2 cellular contexts compared by ENCODE assay signal in the genomic region with DNA sequence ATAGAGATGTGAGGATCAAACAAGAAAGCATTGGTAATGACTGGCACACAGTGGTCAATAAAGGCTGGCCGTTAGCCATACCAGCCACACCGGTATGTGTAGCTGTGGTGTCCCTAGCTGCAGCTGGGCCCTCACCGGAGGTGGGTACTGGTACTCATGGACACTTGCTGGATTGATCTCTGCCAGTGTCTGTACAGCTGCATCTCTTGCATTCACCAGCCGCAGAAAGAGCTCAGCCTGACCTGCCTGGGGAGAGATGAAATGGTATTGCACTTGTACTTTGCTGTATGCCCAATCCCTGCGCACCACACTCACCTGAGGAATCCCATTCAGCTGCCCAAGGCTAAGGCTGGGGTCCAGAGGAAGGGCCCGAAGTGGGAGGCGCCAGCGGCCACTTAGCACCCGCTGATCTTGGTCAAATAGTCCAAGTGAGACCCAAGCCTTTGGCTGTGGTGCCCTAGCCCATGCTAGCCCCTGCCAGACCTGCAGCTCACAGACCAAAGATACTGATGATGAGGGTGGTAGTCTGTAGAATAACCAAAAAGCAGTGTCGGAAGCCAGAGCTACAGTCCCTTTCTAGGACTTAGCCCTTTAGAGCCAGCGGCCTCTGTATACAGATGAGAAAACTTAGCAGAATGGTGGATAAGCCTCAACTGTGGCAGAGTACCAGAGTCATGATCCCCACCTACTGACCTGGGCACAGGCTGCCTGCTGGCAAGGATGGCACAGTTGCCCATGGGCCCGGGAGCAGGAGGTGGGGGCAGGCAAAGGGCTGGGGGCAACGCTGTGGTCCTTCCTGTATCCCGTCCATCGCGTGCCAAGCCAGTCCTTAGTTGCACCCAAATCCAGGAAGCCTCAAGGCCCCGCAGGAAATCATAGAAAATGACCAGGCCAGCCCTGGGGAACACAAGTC.
TF ChIP-seq lines count a peak whose summit lies in the region.

No MANE protein-coding gene starts in this region.

TF ChIP-seq in A549, 52 proteins besides CTCF, POLR2A, EP300 and RAD21 (continued from another document):
- TF ChIP-seq, protein P1, sequence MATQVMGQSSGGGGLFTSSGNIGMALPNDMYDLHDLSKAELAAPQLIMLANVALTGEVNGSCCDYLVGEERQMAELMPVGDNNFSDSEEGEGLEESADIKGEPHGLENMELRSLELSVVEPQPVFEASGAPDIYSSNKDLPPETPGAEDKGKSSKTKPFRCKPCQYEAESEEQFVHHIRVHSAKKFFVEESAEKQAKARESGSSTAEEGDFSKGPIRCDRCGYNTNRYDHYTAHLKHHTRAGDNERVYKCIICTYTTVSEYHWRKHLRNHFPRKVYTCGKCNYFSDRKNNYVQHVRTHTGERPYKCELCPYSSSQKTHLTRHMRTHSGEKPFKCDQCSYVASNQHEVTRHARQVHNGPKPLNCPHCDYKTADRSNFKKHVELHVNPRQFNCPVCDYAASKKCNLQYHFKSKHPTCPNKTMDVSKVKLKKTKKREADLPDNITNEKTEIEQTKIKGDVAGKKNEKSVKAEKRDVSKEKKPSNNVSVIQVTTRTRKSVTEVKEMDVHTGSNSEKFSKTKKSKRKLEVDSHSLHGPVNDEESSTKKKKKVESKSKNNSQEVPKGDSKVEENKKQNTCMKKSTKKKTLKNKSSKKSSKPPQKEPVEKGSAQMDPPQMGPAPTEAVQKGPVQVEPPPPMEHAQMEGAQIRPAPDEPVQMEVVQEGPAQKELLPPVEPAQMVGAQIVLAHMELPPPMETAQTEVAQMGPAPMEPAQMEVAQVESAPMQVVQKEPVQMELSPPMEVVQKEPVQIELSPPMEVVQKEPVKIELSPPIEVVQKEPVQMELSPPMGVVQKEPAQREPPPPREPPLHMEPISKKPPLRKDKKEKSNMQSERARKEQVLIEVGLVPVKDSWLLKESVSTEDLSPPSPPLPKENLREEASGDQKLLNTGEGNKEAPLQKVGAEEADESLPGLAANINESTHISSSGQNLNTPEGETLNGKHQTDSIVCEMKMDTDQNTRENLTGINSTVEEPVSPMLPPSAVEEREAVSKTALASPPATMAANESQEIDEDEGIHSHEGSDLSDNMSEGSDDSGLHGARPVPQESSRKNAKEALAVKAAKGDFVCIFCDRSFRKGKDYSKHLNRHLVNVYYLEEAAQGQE (IDR thresholded peaks at IDR 0.05): no peak
- TF ChIP-seq MAFK (IDR thresholded peaks at IDR 0.05; ENCODE audit: partially characterized antibody) (no peak), HOXB5 (CRISPR knock-in tag; IDR thresholded peaks at IDR 0.05) (no peak), ESRRA (IDR thresholded peaks at IDR 0.05; ENCODE audit: borderline replicate concordance, low read length) (no peak), ELK1 (IDR thresholded peaks at IDR 0.05; ENCODE audit: low read depth, low read length) (no peak), GATA3 (IDR thresholded peaks at IDR 0.05; ENCODE audit: borderline replicate concordance) (no peak), SMC3 (IDR thresholded peaks at IDR 0.05) (no peak), BHLHE40 (IDR thresholded peaks at IDR 0.05; ENCODE audit: low read depth, low read length) (no peak)
- TF ChIP-seq, protein P2, sequence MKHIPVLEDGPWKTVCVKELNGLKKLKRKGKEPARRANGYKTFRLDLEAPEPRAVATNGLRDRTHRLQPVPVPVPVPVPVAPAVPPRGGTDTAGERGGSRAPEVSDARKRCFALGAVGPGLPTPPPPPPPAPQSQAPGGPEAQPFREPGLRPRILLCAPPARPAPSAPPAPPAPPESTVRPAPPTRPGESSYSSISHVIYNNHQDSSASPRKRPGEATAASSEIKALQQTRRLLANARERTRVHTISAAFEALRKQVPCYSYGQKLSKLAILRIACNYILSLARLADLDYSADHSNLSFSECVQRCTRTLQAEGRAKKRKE (CRISPR knock-in tag; IDR thresholded peaks at IDR 0.05; ENCODE audit: low read depth): no peak

TF ChIP-seq in GM23338, 12 proteins besides CTCF, POLR2A, EP300 and RAD21:
- TF ChIP-seq, protein P3, sequence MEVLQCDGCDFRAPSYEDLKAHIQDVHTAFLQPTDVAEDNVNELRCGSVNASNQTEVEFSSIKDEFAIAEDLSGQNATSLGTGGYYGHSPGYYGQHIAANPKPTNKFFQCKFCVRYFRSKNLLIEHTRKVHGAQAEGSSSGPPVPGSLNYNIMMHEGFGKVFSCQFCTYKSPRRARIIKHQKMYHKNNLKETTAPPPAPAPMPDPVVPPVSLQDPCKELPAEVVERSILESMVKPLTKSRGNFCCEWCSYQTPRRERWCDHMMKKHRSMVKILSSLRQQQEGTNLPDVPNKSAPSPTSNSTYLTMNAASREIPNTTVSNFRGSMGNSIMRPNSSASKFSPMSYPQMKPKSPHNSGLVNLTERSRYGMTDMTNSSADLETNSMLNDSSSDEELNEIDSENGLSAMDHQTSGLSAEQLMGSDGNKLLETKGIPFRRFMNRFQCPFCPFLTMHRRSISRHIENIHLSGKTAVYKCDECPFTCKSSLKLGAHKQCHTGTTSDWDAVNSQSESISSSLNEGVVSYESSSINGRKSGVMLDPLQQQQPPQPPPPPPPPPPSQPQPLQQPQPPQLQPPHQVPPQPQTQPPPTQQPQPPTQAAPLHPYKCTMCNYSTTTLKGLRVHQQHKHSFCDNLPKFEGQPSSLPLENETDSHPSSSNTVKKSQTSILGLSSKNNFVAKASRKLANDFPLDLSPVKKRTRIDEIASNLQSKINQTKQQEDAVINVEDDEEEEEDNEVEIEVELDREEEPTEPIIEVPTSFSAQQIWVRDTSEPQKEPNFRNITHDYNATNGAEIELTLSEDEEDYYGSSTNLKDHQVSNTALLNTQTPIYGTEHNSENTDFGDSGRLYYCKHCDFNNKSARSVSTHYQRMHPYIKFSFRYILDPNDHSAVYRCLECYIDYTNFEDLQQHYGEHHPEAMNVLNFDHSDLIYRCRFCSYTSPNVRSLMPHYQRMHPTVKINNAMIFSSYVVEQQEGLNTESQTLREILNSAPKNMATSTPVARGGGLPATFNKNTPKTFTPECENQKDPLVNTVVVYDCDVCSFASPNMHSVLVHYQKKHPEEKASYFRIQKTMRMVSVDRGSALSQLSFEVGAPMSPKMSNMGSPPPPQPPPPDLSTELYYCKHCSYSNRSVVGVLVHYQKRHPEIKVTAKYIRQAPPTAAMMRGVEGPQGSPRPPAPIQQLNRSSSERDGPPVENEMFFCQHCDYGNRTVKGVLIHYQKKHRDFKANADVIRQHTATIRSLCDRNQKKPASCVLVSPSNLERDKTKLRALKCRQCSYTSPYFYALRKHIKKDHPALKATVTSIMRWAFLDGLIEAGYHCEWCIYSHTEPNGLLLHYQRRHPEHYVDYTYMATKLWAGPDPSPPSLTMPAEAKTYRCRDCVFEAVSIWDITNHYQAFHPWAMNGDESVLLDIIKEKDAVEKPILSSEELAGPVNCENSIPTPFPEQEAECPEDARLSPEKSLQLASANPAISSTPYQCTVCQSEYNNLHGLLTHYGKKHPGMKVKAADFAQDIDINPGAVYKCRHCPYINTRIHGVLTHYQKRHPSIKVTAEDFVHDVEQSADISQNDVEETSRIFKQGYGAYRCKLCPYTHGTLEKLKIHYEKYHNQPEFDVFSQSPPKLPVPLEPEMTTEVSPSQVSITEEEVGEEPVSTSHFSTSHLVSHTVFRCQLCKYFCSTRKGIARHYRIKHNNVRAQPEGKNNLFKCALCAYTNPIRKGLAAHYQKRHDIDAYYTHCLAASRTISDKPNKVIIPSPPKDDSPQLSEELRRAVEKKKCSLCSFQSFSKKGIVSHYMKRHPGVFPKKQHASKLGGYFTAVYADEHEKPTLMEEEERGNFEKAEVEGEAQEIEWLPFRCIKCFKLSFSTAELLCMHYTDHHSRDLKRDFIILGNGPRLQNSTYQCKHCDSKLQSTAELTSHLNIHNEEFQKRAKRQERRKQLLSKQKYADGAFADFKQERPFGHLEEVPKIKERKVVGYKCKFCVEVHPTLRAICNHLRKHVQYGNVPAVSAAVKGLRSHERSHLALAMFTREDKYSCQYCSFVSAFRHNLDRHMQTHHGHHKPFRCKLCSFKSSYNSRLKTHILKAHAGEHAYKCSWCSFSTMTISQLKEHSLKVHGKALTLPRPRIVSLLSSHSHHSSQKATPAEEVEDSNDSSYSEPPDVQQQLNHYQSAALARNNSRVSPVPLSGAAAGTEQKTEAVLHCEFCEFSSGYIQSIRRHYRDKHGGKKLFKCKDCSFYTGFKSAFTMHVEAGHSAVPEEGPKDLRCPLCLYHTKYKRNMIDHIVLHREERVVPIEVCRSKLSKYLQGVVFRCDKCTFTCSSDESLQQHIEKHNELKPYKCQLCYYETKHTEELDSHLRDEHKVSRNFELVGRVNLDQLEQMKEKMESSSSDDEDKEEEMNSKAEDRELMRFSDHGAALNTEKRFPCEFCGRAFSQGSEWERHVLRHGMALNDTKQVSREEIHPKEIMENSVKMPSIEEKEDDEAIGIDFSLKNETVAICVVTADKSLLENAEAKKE (CRISPR knock-in tag; IDR thresholded peaks at IDR 0.05): no peak
- no peak for TF ChIP-seq CREB1 (CRISPR knock-in tag; IDR thresholded peaks at IDR 0.05; ENCODE audit: low read depth)
- TF ChIP-seq NANOG (IDR thresholded peaks at IDR 0.05; ENCODE audit: borderline replicate concordance): no peak
- TF ChIP-seq, protein P4, sequence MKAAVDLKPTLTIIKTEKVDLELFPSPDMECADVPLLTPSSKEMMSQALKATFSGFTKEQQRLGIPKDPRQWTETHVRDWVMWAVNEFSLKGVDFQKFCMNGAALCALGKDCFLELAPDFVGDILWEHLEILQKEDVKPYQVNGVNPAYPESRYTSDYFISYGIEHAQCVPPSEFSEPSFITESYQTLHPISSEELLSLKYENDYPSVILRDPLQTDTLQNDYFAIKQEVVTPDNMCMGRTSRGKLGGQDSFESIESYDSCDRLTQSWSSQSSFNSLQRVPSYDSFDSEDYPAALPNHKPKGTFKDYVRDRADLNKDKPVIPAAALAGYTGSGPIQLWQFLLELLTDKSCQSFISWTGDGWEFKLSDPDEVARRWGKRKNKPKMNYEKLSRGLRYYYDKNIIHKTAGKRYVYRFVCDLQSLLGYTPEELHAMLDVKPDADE (IDR thresholded peaks at IDR 0.05): no peak
- TF ChIP-seq EZH2 (IDR thresholded peaks at IDR 0.05; ENCODE audit: low read depth, unreplicated experiment): no peak
- no peak for TF ChIP-seq EZH2phosphoT487 (IDR thresholded peaks at IDR 0.05; ENCODE audit: unreplicated experiment)
- TF ChIP-seq POLR2AphosphoS5 (IDR thresholded peaks at IDR 0.05; ENCODE audit: low read depth): no peak
- no peak for TF ChIP-seq JUNB (IDR thresholded peaks at IDR 0.05; ENCODE audit: unreplicated experiment)
- no peak for TF ChIP-seq ZNF114 (CRISPR knock-in tag; IDR thresholded peaks at IDR 0.05)
- TF ChIP-seq ZNF331 (CRISPR knock-in tag; IDR thresholded peaks at IDR 0.05; ENCODE audit: low read depth): no peak
- no peak for TF ChIP-seq STAT1 (IDR thresholded peaks at IDR 0.05; ENCODE audit: unreplicated experiment)
- TF ChIP-seq, protein P1 (IDR thresholded peaks at IDR 0.05; ENCODE audit: unreplicated experiment): no peak
TF ChIP-seq in GM23338: peak in this region for 0.
